In genomic region chr3:160448845-160449659, GRCh38 we compare ENCODE assay signal across 1 cellular context.
TF ChIP-seq lines count a peak whose summit lies in the region.

No MANE protein-coding gene starts in this region.

TF ChIP-seq in K562, 482 proteins besides CTCF, POLR2A, EP300 and RAD21 (continued from another document and continues in another):
- TF ChIP-seq BCLAF1 (IDR thresholded peaks at IDR 0.05; ENCODE audit: borderline replicate concordance in 1 of 2, control insufficient read depth in 1 of 2, low read depth in 2 of 2, low read length in 1 of 2): no peak
- no peak for TF ChIP-seq E2F3 (CRISPR knock-in tag; IDR thresholded peaks at IDR 0.05)
- peak; percentile 1 for TF ChIP-seq ZFP36 (IDR thresholded peaks at IDR 0.05; ENCODE audit: low read depth, low read length, partially characterized antibody)
- no peak; the same call in 1 of the 2 replicates for TF ChIP-seq SMAD4 (CRISPR knock-in tag; conservative IDR thresholded peaks at IDR 0.05)
- TF ChIP-seq BRCA1 (IDR thresholded peaks at IDR 0.05): no peak
- TF ChIP-seq BRCA1 (CRISPR knock-in tag; IDR thresholded peaks at IDR 0.05): no peak
- TF ChIP-seq SMARCE1 (IDR thresholded peaks at IDR 0.05): no peak; the same call in 1 of the 2 replicates
- peak; percentile 19; the same call in 1 of the 2 replicates for TF ChIP-seq ZEB2 (IDR thresholded peaks at IDR 0.05)
- TF ChIP-seq ZNF785 (CRISPR knock-in tag; IDR thresholded peaks at IDR 0.05): no peak
- no peak for TF ChIP-seq U2AF2 (optimal IDR thresholded peaks at IDR 0.05; ENCODE audit: low read depth, low read length)
- TF ChIP-seq HMGN3 (IDR thresholded peaks at IDR 0.05; ENCODE audit: borderline replicate concordance, extremely low read depth, insufficient read length, low read depth, low read length): no peak
- TF ChIP-seq ZNF57 (CRISPR knock-in tag; IDR thresholded peaks at IDR 0.05): no peak
- no peak for TF ChIP-seq TCF7L2 (IDR thresholded peaks at IDR 0.05; ENCODE audit: low read depth, low read length)
- no peak for TF ChIP-seq FOSL1 (tag; conservative IDR thresholded peaks at IDR 0.05)
- TF ChIP-seq FUS (optimal IDR thresholded peaks at IDR 0.05; ENCODE audit: low read depth, low read length): no peak
- peak; percentile 41; the same call in 1 of the 2 replicates for TF ChIP-seq SAFB (IDR thresholded peaks at IDR 0.05; ENCODE audit: borderline replicate concordance, low read depth, low read length)
- no peak for TF ChIP-seq SMAD1 (IDR thresholded peaks at IDR 0.05; ENCODE audit: low read depth, low read length, partially characterized antibody)
- no peak for TF ChIP-seq STAT6 (CRISPR knock-in tag; IDR thresholded peaks at IDR 0.05)
- TF ChIP-seq ZNF354B (CRISPR knock-in tag; IDR thresholded peaks at IDR 0.05): no peak
- no peak for TF ChIP-seq TEAD2 (tag; IDR thresholded peaks at IDR 0.05)
- no peak for TF ChIP-seq ZNF436 (CRISPR knock-in tag; IDR thresholded peaks at IDR 0.05)
- TF ChIP-seq KAT2B (IDR thresholded peaks at IDR 0.05; ENCODE audit: low read depth, low read length): no peak
- no peak for TF ChIP-seq ILF3 (IDR thresholded peaks at IDR 0.05; ENCODE audit: borderline replicate concordance)
- no peak for TF ChIP-seq ELK1 (CRISPR knock-in tag; IDR thresholded peaks at IDR 0.05)
- peak in 1 of 3 experiments; percentile 42; a peak in 2 of 6 replicates for TF ChIP-seq ZBTB11 (CRISPR knock-in tag; IDR thresholded peaks at IDR 0.05)
- TF ChIP-seq THRA (IDR thresholded peaks at IDR 0.05): no peak
- TF ChIP-seq ZMIZ1 (IDR thresholded peaks at IDR 0.05; ENCODE audit: low read depth in 2 of 2, low read length in 2 of 2): no peak
- peak; percentile 12; the same call in 1 of the 2 replicates for TF ChIP-seq FOXM1 (IDR thresholded peaks at IDR 0.05; ENCODE audit: low read depth)
- no peak for TF ChIP-seq FOXM1 (CRISPR knock-in tag; IDR thresholded peaks at IDR 0.05; ENCODE audit: low read depth)
- TF ChIP-seq ZNF77 (CRISPR knock-in tag; IDR thresholded peaks at IDR 0.05): no peak
- TF ChIP-seq ZNF133 (CRISPR knock-in tag; IDR thresholded peaks at IDR 0.05): no peak
- 0 out of 2 replicates have a peak, but pooled peaks have one; percentile 21 for TF ChIP-seq ZC3H11A (IDR thresholded peaks at IDR 0.05; ENCODE audit: low read depth, low read length)
- no peak for TF ChIP-seq NELFE (IDR thresholded peaks at IDR 0.05; ENCODE audit: insufficient read depth, insufficient read length)
- TF ChIP-seq ZNF699 (CRISPR knock-in tag; IDR thresholded peaks at IDR 0.05; ENCODE audit: insufficient replicate concordance): no peak
- TF ChIP-seq SUPT5H (IDR thresholded peaks at IDR 0.05): no peak
- TF ChIP-seq RUNX1 (IDR thresholded peaks at IDR 0.05; ENCODE audit: low read depth): no peak
- no peak; the same call in none of the 2 replicates for TF ChIP-seq DPF2 (IDR thresholded peaks at IDR 0.05)
- TF ChIP-seq ARID2 (IDR thresholded peaks at IDR 0.05): no peak
- TF ChIP-seq SREBF1 (IDR thresholded peaks at IDR 0.05; ENCODE audit: borderline replicate concordance, low read depth, low read length): no peak
- no peak for TF ChIP-seq ZNF507 (tag; conservative IDR thresholded peaks at IDR 0.05)
- TF ChIP-seq ZNF696 (CRISPR knock-in tag; conservative IDR thresholded peaks at IDR 0.05): no peak
- TF ChIP-seq MAX (CRISPR knock-in tag; IDR thresholded peaks at IDR 0.05): no peak
- no peak for TF ChIP-seq TAF9B (IDR thresholded peaks at IDR 0.05; ENCODE audit: partially characterized antibody)
- TF ChIP-seq PATZ1 (CRISPR knock-in tag; IDR thresholded peaks at IDR 0.05; ENCODE audit: borderline replicate concordance): no peak
- TF ChIP-seq ZNF165 (CRISPR knock-in tag; IDR thresholded peaks at IDR 0.05; ENCODE audit: borderline replicate concordance): no peak
- no peak for TF ChIP-seq ZNF41 (CRISPR knock-in tag; conservative IDR thresholded peaks at IDR 0.05)
- TF ChIP-seq ZNF764 (CRISPR knock-in tag; IDR thresholded peaks at IDR 0.05; ENCODE audit: low read depth): no peak
- TF ChIP-seq XRCC3 (IDR thresholded peaks at IDR 0.05): no peak
